Comparison of ENCODE assay signal across 9 cellular contexts in the genomic region with DNA sequence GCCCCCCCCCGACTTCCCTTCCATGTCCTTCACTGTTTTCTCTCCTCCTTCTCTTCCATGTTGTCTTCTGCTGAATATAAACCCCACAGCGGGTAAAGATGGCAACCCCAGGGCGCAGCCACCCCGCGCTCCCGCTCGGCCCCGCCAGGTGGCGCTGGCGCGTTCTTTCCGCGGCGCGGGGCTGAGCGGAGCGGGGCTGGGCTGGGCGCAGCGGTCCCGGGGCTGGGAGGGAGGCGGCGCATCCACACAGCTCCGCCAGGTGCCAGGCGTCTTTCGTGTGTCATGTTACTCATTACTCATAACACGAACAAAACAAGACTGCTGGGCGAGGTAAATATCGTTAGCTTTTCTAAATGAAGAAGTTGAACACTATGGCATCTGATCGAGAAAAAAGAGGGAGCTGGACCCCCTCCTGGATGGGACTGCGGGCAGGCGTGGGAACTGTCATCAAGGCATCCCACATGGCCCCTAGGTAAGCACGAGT.
DNase-seq lines count a peak whose midpoint lies in the region; ATAC-seq, FAIRE-seq and TF ChIP-seq lines count a peak whose summit lies in the region.
"Had no signal": no experiment of that assay in that cellular context is flagged by ENCODE, and none has a peak within 500 bp of the region (broad histone marks: within the 10 kb centered on the region; RNA-seq: fewer than 3 reads in every experiment).

No MANE protein-coding gene starts in this region.

- peaks cover 0 to 4% of the 10 kb centered on the region in 2 donors for H3K27me3 ChIP-seq in small intestine (ENCODE audit: control insufficient read depth in 2 of 2, insufficient read depth in 2 of 2, low read length in 2 of 2)
- H3K27me3 ChIP-seq in aorta (ENCODE audit: control insufficient read depth in 1 of 2, insufficient read depth in 2 of 2, low read length in 1 of 2) = no peaks in the 10 kb centered on the region

- in situ Hi-C loops in GM13976 (cut with MboI; ENCODE audit: low sequenced_read_pairs, unreplicated experiment) = no loop called here

- H3K4me1 ChIP-seq in small intestine (ENCODE audit: control insufficient read depth in 2 of 2, insufficient read depth in 1 of 2, low read depth in 1 of 2, low read length in 1 of 2) (no peaks in the 10 kb centered on the region), aorta (ENCODE audit: control insufficient read depth in 1 of 2, insufficient read depth in 2 of 2, low read length in 2 of 2) (no peaks in the 10 kb centered on the region)

- TF ChIP-seq CTCF in AG10803 (conservative IDR thresholded peaks at IDR 0.05; ENCODE audit: low read length) (peak; percentile 53), GM13976 (IDR thresholded peaks at IDR 0.05; ENCODE audit: borderline replicate concordance, control extremely low read depth, extremely low read depth, insufficient read depth, missing control alignments) (peak; percentile 27), LNCaP clone FGC (IDR thresholded peaks at IDR 0.05; ENCODE audit: control insufficient read depth, extremely low read depth, insufficient read depth) (peak; percentile 88), natural killer cell (IDR thresholded peaks at IDR 0.05) (no peak)

- ATAC-seq in natural killer cell (peak; percentile 38 to 65 (median 61)), aorta (ENCODE audit: low FRiP score) (no peak)

- no peaks in the 10 kb centered on the region for H3K36me3 Mint-ChIP-seq in natural killer cell

- peaks cover 8 to 9% of the 10 kb centered on the region in 2 donors for H3K4me1 Mint-ChIP-seq in natural killer cell

- H3K4me3 ChIP-seq in AG10803 (ENCODE audit: low read length) = no peak overlapping the region
- H3K4me3 ChIP-seq in LNCaP clone FGC (ENCODE audit: low read depth, low read length) = no peak overlapping the region
- no peak overlapping the region for H3K4me3 ChIP-seq in small intestine (ENCODE audit: low read depth in 1 of 2, low read length in 2 of 2)
- H3K4me3 ChIP-seq in aorta (ENCODE audit: low read length in 2 of 2) = no peak overlapping the region

- H3K9me3 ChIP-seq in small intestine (ENCODE audit: control insufficient read depth, low read depth) (no peaks in the 10 kb centered on the region), aorta (ENCODE audit: control insufficient read depth, low read length) (no peaks in the 10 kb centered on the region)

- H3K27ac Mint-ChIP-seq in natural killer cell = no peak overlapping the region

- H3K27me3 Mint-ChIP-seq in natural killer cell (ENCODE audit: low read depth in 2 of 2) = peaks cover 19 to 22% of the 10 kb centered on the region in 2 donors

- no peak for FAIRE-seq in small intestine (lab: Jason Lieb, UNC)
- FAIRE-seq: frontal cortex had no signal

- no peaks in the 10 kb centered on the region for H3K9me3 Mint-ChIP-seq in natural killer cell

- intact Hi-C loops in natural killer cell (cut with micrococcal nuclease) (no loop called here), aorta (cut with DNase I) (no loop called here)

- WGBS in small intestine, 3 donors = 13 to 17% (median 14%) methylated on average over 32 of the region's 32 CpGs
- 10 to 12% methylated on average over 30 to 32 of the region's 32 CpGs for WGBS in aorta, 2 donors

- H3K27ac ChIP-seq in small intestine (ENCODE audit: low read depth in 1 of 2, low read length in 1 of 2) = no peak overlapping the region
- H3K27ac ChIP-seq in aorta (ENCODE audit: low read depth in 1 of 2, low read length in 2 of 2) = no peak overlapping the region

- no peak overlapping the region for H3K4me3 Mint-ChIP-seq in natural killer cell

- DNase-seq in AG10803 (ENCODE audit: low read depth) (peak; percentile 13), GM13976 (ENCODE audit: low spot score) (peak; percentile 69), LNCaP clone FGC (ENCODE audit: low read depth) (no peak), cerebellar cortex (ENCODE audit: low spot score) (peak; percentile 54), natural killer cell (no peak), NCI-H345 (lab: John Stamatoyannopoulos, UW) (no peak), small intestine (no peak), aorta (no peak)

- H3K36me3 ChIP-seq in small intestine (ENCODE audit: control insufficient read depth in 2 of 2, insufficient read depth in 2 of 2, low read length in 2 of 2) (no peaks in the 10 kb centered on the region), aorta (ENCODE audit: control insufficient read depth in 1 of 2, insufficient read depth in 2 of 2, low read length in 1 of 2) (no peaks in the 10 kb centered on the region)

Comparison
In these comparisons a context has a peak if more than half of its experiments do, and no peak if none do; other contexts are left out.
1. DNase-seq: peak in AG10803 (single experiment), GM13976 (single experiment) and cerebellar cortex (single experiment); none in LNCaP clone FGC (single experiment), natural killer cell (single experiment), NCI-H345 (single experiment), small intestine (single experiment) and aorta (0 of 2).